Comparison of ENCODE assay signal across 8 cellular contexts in the genomic region with DNA sequence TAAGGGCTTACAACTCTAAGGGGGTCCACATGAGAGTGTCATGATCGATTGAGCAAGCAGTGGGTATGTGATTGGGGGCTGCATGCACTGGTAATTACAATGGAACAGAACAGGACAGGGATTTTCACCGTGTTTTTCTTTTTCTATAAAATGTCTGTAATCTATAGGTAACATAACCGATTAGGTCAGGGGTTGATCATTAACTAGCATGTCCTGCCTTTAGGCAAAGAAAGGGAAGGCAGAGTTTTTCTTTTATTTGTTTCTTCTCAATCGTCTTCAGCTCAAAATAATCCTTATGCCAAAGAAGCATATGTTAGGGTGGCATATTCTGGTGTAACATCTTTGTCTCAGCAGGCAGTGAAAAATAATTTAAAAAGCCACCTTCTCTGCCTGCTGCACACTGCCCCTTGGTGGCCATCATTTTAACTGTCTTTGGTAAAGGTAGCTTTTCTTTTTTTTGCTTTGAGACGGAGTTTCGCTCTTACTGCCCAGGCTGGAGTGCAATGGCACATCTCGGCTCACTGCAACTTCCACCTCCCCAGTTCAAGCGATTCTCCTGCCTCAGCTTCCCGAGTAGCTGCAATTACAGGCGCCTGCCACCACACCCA. TPM values are rescaled to one million over a fixed set of nuclear protein-coding genes. Genes with fewer than 3 reads are reported as not detected.
DNase-seq lines count a peak whose midpoint lies in the region; ATAC-seq and TF ChIP-seq lines count a peak whose summit lies in the region.

No MANE protein-coding gene starts in this region.

- H3K27ac ChIP-seq in upper lobe of right lung, result no peak overlapping the region

- peak; percentile 47 for DNase-seq in AG20443 (ENCODE audit: low spot score)
- peak; percentile 28 for DNase-seq in T-helper 9 cell
- DNase-seq in cerebellar cortex (ENCODE audit: low spot score), result peak; percentile 67
- DNase-seq in mucosa of gallbladder (ENCODE audit: low spot score), result peak; percentile 25
- no peak for DNase-seq in upper lobe of right lung
- DNase-seq in ecto neural progenitor cell (ENCODE audit: low spot score), result no peak

- intact Hi-C loops in upper lobe of right lung (cut with DNase I), result no loop called here

- no peak overlapping the region for H3K4me3 ChIP-seq in upper lobe of right lung

- no peaks in the 10 kb centered on the region for H3K27me3 ChIP-seq in upper lobe of right lung

- H3K4me1 ChIP-seq in upper lobe of right lung, result no peaks in the 10 kb centered on the region

- ATAC-seq in GM18517 (IDR thresholded peaks at IDR 0.05; ENCODE audit: unreplicated experiment) (peak; percentile 85), HG03342 (IDR thresholded peaks at IDR 0.05; ENCODE audit: unreplicated experiment) (peak; percentile 62), upper lobe of right lung (peak; percentile 84)

- no peaks in the 10 kb centered on the region for H3K9me3 ChIP-seq in upper lobe of right lung

- no peaks in the 10 kb centered on the region for H3K36me3 ChIP-seq in upper lobe of right lung

- TF ChIP-seq CTCF in upper lobe of right lung (IDR thresholded peaks at IDR 0.05), result peak; percentile 50

RNA-seq across cellular contexts. Expression of gene CEP43, which starts 9.7 kb away (rescaled TPM):
- 18.8 TPM for total RNA-seq in mucosa of gallbladder
- total RNA-seq in upper lobe of right lung, result 10.7 TPM

RNA-seq across cellular contexts. Expression of gene RNASET2, which starts 33.2 kb away (rescaled TPM):
- 146 TPM for total RNA-seq in mucosa of gallbladder
- total RNA-seq in upper lobe of right lung, result 73.1 TPM

Comparison
In these comparisons a context has a peak if more than half of its experiments do, and no peak if none do; other contexts are left out.
1. DNase-seq: peak in AG20443 (single experiment), T-helper 9 cell (single experiment), cerebellar cortex (single experiment) and mucosa of gallbladder (single experiment); none in upper lobe of right lung (single experiment) and ecto neural progenitor cell (single experiment).
2. Peak in every context shown above with its lines, with median percentiles within 50 percentile points of each other: ATAC-seq.